21 cellular contexts compared by ENCODE assay signal in the genomic region with DNA sequence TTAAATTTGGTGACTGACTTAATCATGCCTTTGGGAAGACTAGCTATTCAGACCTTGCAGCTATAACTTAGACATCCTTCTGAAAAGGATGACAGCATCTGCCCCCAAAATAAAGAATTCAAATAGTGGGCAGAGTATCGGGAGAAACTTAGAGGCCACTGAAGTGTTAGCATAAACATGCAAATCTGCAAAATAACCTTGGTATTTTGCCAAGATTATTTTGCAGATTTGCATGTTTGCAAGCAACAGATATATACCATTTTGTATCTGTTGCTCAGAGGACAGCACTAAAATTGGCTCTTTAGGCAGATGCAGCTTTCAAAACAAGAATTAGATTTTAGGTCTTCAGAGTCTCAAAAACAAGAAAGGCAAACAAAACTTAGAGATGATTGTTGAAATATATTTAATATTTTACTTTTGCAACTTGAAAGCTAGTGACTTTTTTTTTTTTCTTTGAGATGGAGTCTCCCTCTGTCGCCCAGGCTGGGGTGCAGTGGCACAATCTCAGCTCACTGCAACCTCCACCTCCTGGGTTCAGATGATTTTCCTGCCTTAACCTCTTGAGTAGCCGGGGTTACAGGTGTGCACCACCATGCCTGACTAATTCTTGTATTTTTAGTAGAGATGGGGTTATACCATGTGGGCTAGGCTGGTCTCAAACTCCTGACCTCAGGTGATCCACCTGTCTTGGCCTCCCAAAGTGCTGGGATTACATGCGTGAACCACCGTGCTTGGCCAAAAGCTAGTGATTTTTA.
"Had no signal": no experiment of that assay in that cellular context is flagged by ENCODE, and none has a peak within 500 bp of the region (broad histone marks: within the 10 kb centered on the region; RNA-seq: fewer than 3 reads in every experiment).

No MANE protein-coding gene starts in this region.

- H3K36me3 Mint-ChIP-seq: activated CD4-positive, alpha-beta memory T cell treated with anti-CD3 and anti-CD28 coated beads for 36 hours; activated naive CD8-positive, alpha-beta T cell treated with anti-CD3 and anti-CD28 coated beads for 36 hours; WTC11 had no signal

- H3K4me3 Mint-ChIP-seq: activated CD4-positive, alpha-beta memory T cell treated with anti-CD3 and anti-CD28 coated beads for 36 hours; activated naive CD8-positive, alpha-beta T cell treated with anti-CD3 and anti-CD28 coated beads for 36 hours; natural killer cell treated with Interleukin-12 subunit alpha and Interleukin-12 subunit beta and Interleukin-15 and Interleukin-18, amount 100 ng/mL, for 72 hours; WTC11 had no signal

- H3K9me3 ChIP-seq: neutrophil, ovary, prostate gland, upper lobe of right lung had no signal

- H3K4me1 ChIP-seq: prostate gland, upper lobe of right lung had no signal

- DNase-seq: activated CD4-positive, alpha-beta memory T cell treated with anti-CD3 and anti-CD28 coated beads for 36 hours; activated CD4-positive, alpha-beta T cell treated with anti-CD3 and anti-CD28 coated beads for 48 hours; activated naive CD4-positive, alpha-beta T cell treated with Interleukin-2 at 50 U/mL for 16 hours; activated naive CD8-positive, alpha-beta T cell treated with anti-CD3 and anti-CD28 coated beads for 36 hours; activated T-cell treated with anti-CD3 and anti-CD28 coated beads, Interleukin-2, amount 50 U/mL, for 48 hours; central memory CD4-positive, alpha-beta T cell; dermis blood vessel endothelial cell; effector CD8-positive, alpha-beta T cell; foreskin melanocyte; hippocampal formation; midbrain; ovary; stimulated activated CD4-positive, alpha-beta T cell treated with anti-CD3 and anti-CD28 coated beads, Interleukin-4, amount 100 ng/mL, for 24 hours; stimulated activated naive CD4-positive, alpha-beta T cell treated with Interleukin-2 at 50 U/mL for 16 hours; T1000; upper lobe of right lung had no signal

- ATAC-seq: natural killer cell treated with Interleukin-12 subunit alpha and Interleukin-12 subunit beta and Interleukin-15 and Interleukin-18, amount 100 ng/mL, for 72 hours; upper lobe of right lung had no signal

- H3K27me3 ChIP-seq: neutrophil, ovary, upper lobe of right lung had no signal

- H3K27me3 Mint-ChIP-seq: activated CD4-positive, alpha-beta memory T cell treated with anti-CD3 and anti-CD28 coated beads for 36 hours had no signal

- H3K4me1 Mint-ChIP-seq: activated naive CD8-positive, alpha-beta T cell treated with anti-CD3 and anti-CD28 coated beads for 36 hours had no signal

- H3K9me3 Mint-ChIP-seq: natural killer cell treated with Interleukin-12 subunit alpha and Interleukin-12 subunit beta and Interleukin-15 and Interleukin-18, amount 100 ng/mL, for 72 hours had no signal

- FAIRE-seq: astrocyte had no signal

- H3K36me3 ChIP-seq: neutrophil, ovary, prostate gland, upper lobe of right lung had no signal

- H3K27ac Mint-ChIP-seq: activated CD4-positive, alpha-beta memory T cell treated with anti-CD3 and anti-CD28 coated beads for 36 hours; activated naive CD8-positive, alpha-beta T cell treated with anti-CD3 and anti-CD28 coated beads for 36 hours; natural killer cell treated with Interleukin-12 subunit alpha and Interleukin-12 subunit beta and Interleukin-15 and Interleukin-18, amount 100 ng/mL, for 72 hours; WTC11 had no signal

- H3K4me3 ChIP-seq: ovary, prostate gland, upper lobe of right lung had no signal

- H3K27ac ChIP-seq: neutrophil, ovary, prostate gland, upper lobe of right lung had no signal
